12 cellular contexts compared by ENCODE assay signal in genomic region chr10:58963101-58963534, GRCh38.
DNase-seq lines count a peak whose midpoint lies in the region; ATAC-seq and TF ChIP-seq lines count a peak whose summit lies in the region.
"Had no signal": no experiment of that assay in that cellular context is flagged by ENCODE, and none has a peak within 500 bp of the region (broad histone marks: within the 10 kb centered on the region; RNA-seq: fewer than 3 reads in every experiment).

No MANE protein-coding gene starts in this region.

- CTCF ChIA-PET in MCF 10A (lab: Yijun Ruan, JAX) = interaction anchor here (1.0 kb wide), 1 partner anchor 533 kb away, joined by 4 read pairs; no protein-coding TSS in a partner anchor

- H3K27ac Mint-ChIP-seq in MCF 10A (ENCODE audit: low read depth, unreplicated experiment) = no peak overlapping the region
- no peak overlapping the region for H3K27ac Mint-ChIP-seq in activated T-cell treated with anti-CD3 and anti-CD28 coated beads, Interleukin-2, amount 50 U/mL, for 72 hours
- H3K27ac Mint-ChIP-seq: activated T-helper 17 cell treated with anti-CD3 and anti-CD28 coated beads, Interleukin-2, amount 50 U/mL, for 72 hours had no signal

- H3K36me3 Mint-ChIP-seq in MCF 10A (ENCODE audit: insufficient read depth, unreplicated experiment) = no peaks in the 10 kb centered on the region
- no peaks in the 10 kb centered on the region for H3K36me3 Mint-ChIP-seq in activated T-cell treated with anti-CD3 and anti-CD28 coated beads, Interleukin-2, amount 50 U/mL, for 72 hours (ENCODE audit: insufficient read depth in 2 of 2)

- DNase-seq in COLO668 (lab: John Stamatoyannopoulos, UW; ENCODE audit: unreplicated experiment) (peak; percentile 19), KBM-7 (peak; percentile 3), MCF 10A (ENCODE audit: unreplicated experiment) (peak; percentile 21), midbrain (lab: John Stamatoyannopoulos, UW) (peak; percentile 75), NCI-H146 (lab: John Stamatoyannopoulos, UW) (no peak)
- no peak for DNase-seq in activated T-cell treated with anti-CD3 and anti-CD28 coated beads, Interleukin-2, amount 50 U/mL, for 72 hours
- DNase-seq: effector CD8-positive, alpha-beta T cell; EL; NCI-H1092 had no signal

- no peaks in the 10 kb centered on the region for H3K4me1 Mint-ChIP-seq in MCF 10A (ENCODE audit: insufficient read depth, unreplicated experiment)
- H3K4me1 Mint-ChIP-seq in activated T-cell treated with anti-CD3 and anti-CD28 coated beads, Interleukin-2, amount 50 U/mL, for 72 hours (ENCODE audit: low read depth) = no peaks in the 10 kb centered on the region
- H3K4me1 Mint-ChIP-seq: activated T-helper 17 cell treated with anti-CD3 and anti-CD28 coated beads, Interleukin-2, amount 50 U/mL, for 72 hours had no signal

- peaks cover 25% of the 10 kb centered on the region for H3K27me3 Mint-ChIP-seq in MCF 10A (ENCODE audit: insufficient read depth, unreplicated experiment)
- H3K27me3 Mint-ChIP-seq in activated T-cell treated with anti-CD3 and anti-CD28 coated beads, Interleukin-2, amount 50 U/mL, for 72 hours (ENCODE audit: low read depth) = no peaks in the 10 kb centered on the region

- intact Hi-C loops in MCF 10A (cut with micrococcal nuclease) = no loop called here

- no peak for TF ChIP-seq CTCF in MCF 10A (IDR thresholded peaks at IDR 0.05; ENCODE audit: unreplicated experiment)

- BruUV-seq in MCF 10A (replicated peaks; lab: Mats Ljungman, UMichigan) = no TSS peak

- no peak overlapping the region for H3K4me3 Mint-ChIP-seq in MCF 10A (ENCODE audit: unreplicated experiment)
- no peak overlapping the region for H3K4me3 Mint-ChIP-seq in activated T-cell treated with anti-CD3 and anti-CD28 coated beads, Interleukin-2, amount 50 U/mL, for 72 hours
- H3K4me3 Mint-ChIP-seq: activated T-helper 17 cell treated with anti-CD3 and anti-CD28 coated beads, Interleukin-2, amount 50 U/mL, for 72 hours had no signal

- ATAC-seq in HG02981 (IDR thresholded peaks at IDR 0.05; ENCODE audit: unreplicated experiment) (no peak), GM21526 (IDR thresholded peaks at IDR 0.05; ENCODE audit: low FRiP score, unreplicated experiment) (no peak)
- no peak for ATAC-seq in activated T-cell treated with anti-CD3 and anti-CD28 coated beads, Interleukin-2, amount 50 U/mL, for 72 hours (replicated peaks in 1 of 2)
- ATAC-seq: activated T-helper 17 cell treated with anti-CD3 and anti-CD28 coated beads, Interleukin-2, amount 50 U/mL, for 72 hours had no signal

- H3K9me3 Mint-ChIP-seq in MCF 10A (ENCODE audit: unreplicated experiment) = peaks cover 6% of the 10 kb centered on the region
- H3K9me3 Mint-ChIP-seq in activated T-cell treated with anti-CD3 and anti-CD28 coated beads, Interleukin-2, amount 50 U/mL, for 72 hours = peaks cover 0 to 2% of the 10 kb centered on the region in 2 donors
- H3K9me3 Mint-ChIP-seq: activated T-helper 17 cell treated with anti-CD3 and anti-CD28 coated beads, Interleukin-2, amount 50 U/mL, for 72 hours had no signal

- POLR2A ChIA-PET in MCF 10A (lab: Yijun Ruan, JAX) = no interaction called here

- in situ Hi-C loops in KBM-7 (cut with MboI; ENCODE audit: low pct_unique_long_range_greater_than_20kb, low sequenced_read_pairs) = loop anchor here (25.0 kb wide), 1 partner anchor 649 kb away; no protein-coding TSS in a partner anchor

Comparison
In these comparisons a context has a peak if more than half of its experiments do, and no peak if none do; other contexts are left out.
1. DNase-seq: peak in COLO668 (single experiment), KBM-7 (single experiment), MCF 10A (single experiment) and midbrain (single experiment); none in NCI-H146 (single experiment) and activated T-cell treated with anti-CD3 and anti-CD28 coated beads, Interleukin-2, amount 50 U/mL, for 72 hours (0 of 2).